Comparison of ENCODE assay signal across 25 cellular contexts in genomic region chr4:123081971-123082370, GRCh38.
DNase-seq lines count a peak whose midpoint lies in the region; ATAC-seq, FAIRE-seq and TF ChIP-seq lines count a peak whose summit lies in the region.
"Had no signal": no experiment of that assay in that cellular context is flagged by ENCODE, and none has a peak within 500 bp of the region (broad histone marks: within the 10 kb centered on the region; RNA-seq: fewer than 3 reads in every experiment).

No MANE protein-coding gene starts in this region.

- H4K20me1 ChIP-seq in HepG2 (ENCODE audit: insufficient read depth, low read length): no peaks in the 10 kb centered on the region
- H4K20me1 ChIP-seq in K562 (replicated peaks; ENCODE audit: control insufficient read depth, insufficient read depth, low read length): no peaks in the 10 kb centered on the region
- H4K20me1 ChIP-seq: BLaER1 treated with 17β-estradiol and CSF1 and Interleukin-3, amounts not matched to agents 10 nM and 100 nM had no signal

- peaks cover 4% of the 10 kb centered on the region for H3K4me1 Mint-ChIP-seq in activated naive CD8-positive, alpha-beta T cell treated with anti-CD3 and anti-CD28 coated beads, Interleukin-2, amount 50 U/mL, for 24 hours

- no peak overlapping the region for H3K27ac ChIP-seq in HepG2 (ENCODE audit: extremely low read length, insufficient read depth, low read length)
- H3K27ac ChIP-seq in right lobe of liver: no peak overlapping the region
- no peak overlapping the region for H3K27ac ChIP-seq in K562 (ENCODE audit: extremely low read depth, low read depth, low read length)
- H3K27ac ChIP-seq: 22Rv1; A549; BLaER1 treated with 17β-estradiol and CSF1 and Interleukin-3, amounts not matched to agents 10 nM and 100 nM; C4-2B had no signal

- H3K4me3 ChIP-seq in HepG2 (replicated peaks in 1 of 3; ENCODE audit: insufficient read depth in 1 of 3, low read depth in 2 of 3, low read length in 3 of 3) (no peak overlapping the region), right lobe of liver (no peak overlapping the region), K562 (no peak overlapping the region)
- H3K4me3 ChIP-seq: A549; BLaER1 treated with 17β-estradiol and CSF1 and Interleukin-3, amounts not matched to agents 10 nM and 100 nM; GM12878 had no signal

- ATAC-seq in HepG2: no peak
- no peak for ATAC-seq in right lobe of liver
- no peak for ATAC-seq in K562
- ATAC-seq in GM21515 (IDR thresholded peaks at IDR 0.05; ENCODE audit: unreplicated experiment): no peak
- no peak for ATAC-seq in activated naive CD8-positive, alpha-beta T cell treated with anti-CD3 and anti-CD28 coated beads, Interleukin-2, amount 50 U/mL, for 24 hours
- ATAC-seq: A549, GM12878 had no signal

- H2AFZ ChIP-seq in HepG2 (ENCODE audit: low read length) (no peak overlapping the region), K562 (ENCODE audit: low read depth, low read length) (no peak overlapping the region)

- no peak for TF ChIP-seq RAD21 in HepG2 (CRISPR knock-in tag; IDR thresholded peaks at IDR 0.05)
- TF ChIP-seq RAD21 in K562 (CRISPR knock-in tag; conservative IDR thresholded peaks at IDR 0.05 in 1 of 2, IDR thresholded peaks at IDR 0.05 in 1 of 2): no peak

- H3K9ac ChIP-seq in HepG2 (ENCODE audit: insufficient read depth, low read depth, low read length): no peak overlapping the region
- H3K9ac ChIP-seq in K562 (ENCODE audit: insufficient read depth in 1 of 2, low read depth in 2 of 2, low read length in 2 of 2): no peak overlapping the region
- H3K9ac ChIP-seq: BLaER1 treated with 17β-estradiol and CSF1 and Interleukin-3, amounts not matched to agents 10 nM and 100 nM had no signal

- TF ChIP-seq CTCF in HepG2 (CRISPR knock-in tag; IDR thresholded peaks at IDR 0.05): no peak
- TF ChIP-seq CTCF in right lobe of liver (IDR thresholded peaks at IDR 0.05): no peak
- TF ChIP-seq CTCF in K562 (IDR thresholded peaks at IDR 0.05 in 2 of 3, conservative IDR thresholded peaks at IDR 0.05 in 1 of 3; ENCODE audit: insufficient read depth in 2 of 3, low read depth in 1 of 3, low read length in 3 of 3): no peak

- H3K27me3 ChIP-seq in HepG2 (ENCODE audit: control insufficient read depth in 1 of 2, insufficient read depth in 2 of 2, low read length in 2 of 2) (no peaks in the 10 kb centered on the region), right lobe of liver (no peaks in the 10 kb centered on the region), K562 (ENCODE audit: control insufficient read depth in 2 of 2, insufficient read depth in 2 of 2, low read length in 2 of 2) (no peaks in the 10 kb centered on the region)
- H3K27me3 ChIP-seq: BLaER1 treated with 17β-estradiol and CSF1 and Interleukin-3, amounts not matched to agents 10 nM and 100 nM had no signal

- TF ChIP-seq POLR2A in HepG2 (IDR thresholded peaks at IDR 0.05; ENCODE audit: insufficient read depth in 1 of 2, low read depth in 2 of 2, low read length in 2 of 2) (no peak), right lobe of liver (IDR thresholded peaks at IDR 0.05) (no peak), K562 (conservative IDR thresholded peaks at IDR 0.05) (no peak)

- H3K27me3 Mint-ChIP-seq in activated naive CD8-positive, alpha-beta T cell treated with anti-CD3 and anti-CD28 coated beads, Interleukin-2, amount 50 U/mL, for 24 hours: no peaks in the 10 kb centered on the region
- H3K27me3 Mint-ChIP-seq: B cell; CD4-positive, alpha-beta memory T cell; CD4-positive, CD25-positive, alpha-beta regulatory T cell; CD8-positive, alpha-beta memory T cell had no signal

- POLR2A ChIA-PET in HepG2 (lab: Yijun Ruan, JAX) (no interaction called here), K562 (lab: Yijun Ruan, JAX) (interaction anchor here (0.6 kb wide), 1 partner anchor 349 kb away, joined by 3 read pairs; no protein-coding TSS in a partner anchor)

- H3K4me2 ChIP-seq in HepG2 (ENCODE audit: low read depth, low read length) (no peak overlapping the region), K562 (ENCODE audit: insufficient read depth, low read length) (no peak overlapping the region)
- H3K4me2 ChIP-seq: A549; BLaER1 treated with 17β-estradiol and CSF1 and Interleukin-3, amounts not matched to agents 10 nM and 100 nM had no signal

- FAIRE-seq in HepG2 (lab: Jason Lieb, UNC) (no peak), K562 (lab: Jason Lieb, UNC) (no peak)
- FAIRE-seq: A549, GM12878, GM12892, GM19239 had no signal

- peaks cover 13% of the 10 kb centered on the region for H3K4me1 ChIP-seq in HepG2 (ENCODE audit: insufficient read depth, low read length)
- peaks cover 0 to 6% (median 0%) of the 10 kb centered on the region in 4 donors for H3K4me1 ChIP-seq in right lobe of liver
- H3K4me1 ChIP-seq in K562 (replicated peaks in 1 of 2; ENCODE audit: control insufficient read depth in 2 of 2, insufficient read depth in 2 of 2, low read length in 2 of 2): no peaks in the 10 kb centered on the region; a peak in 1 of 5 replicates
- H3K4me1 ChIP-seq: A549 had no signal

- TF ChIP-seq EP300 in HepG2 (IDR thresholded peaks at IDR 0.05; ENCODE audit: low read depth in 2 of 2, low read length in 2 of 2) (no peak), HepG2 (CRISPR knock-in tag; IDR thresholded peaks at IDR 0.05; ENCODE audit: borderline replicate concordance) (no peak), K562 (IDR thresholded peaks at IDR 0.05; ENCODE audit: low read length) (no peak)

- H3K79me2 ChIP-seq in HepG2 (ENCODE audit: insufficient read depth, low read length): no peaks in the 10 kb centered on the region
- H3K79me2 ChIP-seq in K562 (ENCODE audit: control insufficient read depth, insufficient read depth, low read length): peaks cover 5% of the 10 kb centered on the region; the same call in 1 of the 3 replicates

- WGBS in HepG2 (ENCODE audit: low lambda C conversion rate): 92% methylated on average over 3 of the region's 3 CpGs
- WGBS in right lobe of liver (ENCODE audit: insufficient coverage, low coverage, low lambda C conversion rate, missing lambda C conversion rate): 86% methylated on average over 3 of the region's 3 CpGs
- 80% methylated on average over 3 of the region's 3 CpGs for WGBS in K562 (ENCODE audit: insufficient coverage, low coverage, missing lambda C conversion rate)

- H3K27ac Mint-ChIP-seq in activated naive CD8-positive, alpha-beta T cell treated with anti-CD3 and anti-CD28 coated beads, Interleukin-2, amount 50 U/mL, for 24 hours: no peak overlapping the region
- H3K27ac Mint-ChIP-seq: B cell; CD4-positive, alpha-beta memory T cell; CD4-positive, CD25-positive, alpha-beta regulatory T cell had no signal

- H3K36me3 ChIP-seq in HepG2 (replicated peaks in 1 of 2; ENCODE audit: control insufficient read depth in 1 of 2, insufficient read depth in 2 of 2, low read length in 2 of 2): no peaks in the 10 kb centered on the region
- H3K36me3 ChIP-seq in right lobe of liver: no peaks in the 10 kb centered on the region
- H3K36me3 ChIP-seq in K562 (ENCODE audit: control insufficient read depth, insufficient read depth, low read length): peaks cover 20% of the 10 kb centered on the region; the same call in 2 of the 3 replicates

- in situ Hi-C loops in HepG2 (cut with HindIII; ENCODE audit: extremely low pct_ligation_motif_present, low pct_unique_long_range_greater_than_20kb): no loop called here
- in situ Hi-C loops in K562 (cut with MboI): no loop called here

- H3K36me3 Mint-ChIP-seq in activated naive CD8-positive, alpha-beta T cell treated with anti-CD3 and anti-CD28 coated beads, Interleukin-2, amount 50 U/mL, for 24 hours (ENCODE audit: low read depth): peaks cover 36% of the 10 kb centered on the region

- no peaks in the 10 kb centered on the region for H3K9me3 Mint-ChIP-seq in activated naive CD8-positive, alpha-beta T cell treated with anti-CD3 and anti-CD28 coated beads, Interleukin-2, amount 50 U/mL, for 24 hours

- no TSS peak for BruUV-seq in HepG2 (replicated peaks; lab: Mats Ljungman, UMichigan)
- no TSS peak for BruUV-seq in K562 (replicated peaks; lab: Mats Ljungman, UMichigan)

- DNase-seq in HepG2 (ENCODE audit: low spot score) (no peak), right lobe of liver (no peak), K562 (ENCODE audit: extremely low read depth in 1 of 4, low spot score in 3 of 4) (no peak)
- no peak for DNase-seq in activated naive CD8-positive, alpha-beta T cell treated with anti-CD3 and anti-CD28 coated beads, Interleukin-2, amount 50 U/mL, for 24 hours
- DNase-seq: AML-193; CD4-positive, alpha-beta memory T cell; CD4-positive, CD25-positive, alpha-beta regulatory T cell; CD8-positive, alpha-beta memory T cell; COR-L47; DMS 273 treated with DMSO at 0.1 percent for 48 hours; DMS153; DMS53; DMS79; DND-41; EL; GDM1 had no signal

- CTCF ChIA-PET in HepG2 (lab: Yijun Ruan, JAX; ENCODE audit: low intra/inter-chr PET ratio, low total read pairs): no interaction called here
- CTCF ChIA-PET in K562 (lab: Yijun Ruan, JAX; ENCODE audit: low intra/inter-chr PET ratio): no interaction called here

- no peak overlapping the region for H3K4me3 Mint-ChIP-seq in activated naive CD8-positive, alpha-beta T cell treated with anti-CD3 and anti-CD28 coated beads, Interleukin-2, amount 50 U/mL, for 24 hours
- H3K4me3 Mint-ChIP-seq: B cell; CD4-positive, alpha-beta memory T cell; CD4-positive, CD25-positive, alpha-beta regulatory T cell; CD8-positive, alpha-beta memory T cell had no signal

- H3K9me3 ChIP-seq in HepG2 (ENCODE audit: low read length) (no peaks in the 10 kb centered on the region), right lobe of liver (no peaks in the 10 kb centered on the region), K562 (replicated peaks; ENCODE audit: control insufficient read depth, insufficient read depth, low read depth, low read length) (no peaks in the 10 kb centered on the region)
- H3K9me3 ChIP-seq: A549 had no signal

- intact Hi-C loops in HepG2 (cut with micrococcal nuclease; ENCODE audit: unreplicated experiment) (no loop called here), right lobe of liver (cut with DNase I) (no loop called here), K562 (cut with micrococcal nuclease) (no loop called here)

- no peaks in the 10 kb centered on the region for H3K9me1 ChIP-seq in K562 (ENCODE audit: control insufficient read depth, insufficient read depth, low read length)

TF ChIP-seq in HepG2, 621 proteins besides CTCF, POLR2A, EP300 and RAD21 (continues in another document):
- no peak for TF ChIP-seq ZNF607 (CRISPR knock-in tag; IDR thresholded peaks at IDR 0.05; ENCODE audit: borderline replicate concordance)
- peak; percentile 90 for TF ChIP-seq ATF7 (IDR thresholded peaks at IDR 0.05)
- no peak for TF ChIP-seq ATF7 (CRISPR knock-in tag; IDR thresholded peaks at IDR 0.05)
